In the genomic region with DNA sequence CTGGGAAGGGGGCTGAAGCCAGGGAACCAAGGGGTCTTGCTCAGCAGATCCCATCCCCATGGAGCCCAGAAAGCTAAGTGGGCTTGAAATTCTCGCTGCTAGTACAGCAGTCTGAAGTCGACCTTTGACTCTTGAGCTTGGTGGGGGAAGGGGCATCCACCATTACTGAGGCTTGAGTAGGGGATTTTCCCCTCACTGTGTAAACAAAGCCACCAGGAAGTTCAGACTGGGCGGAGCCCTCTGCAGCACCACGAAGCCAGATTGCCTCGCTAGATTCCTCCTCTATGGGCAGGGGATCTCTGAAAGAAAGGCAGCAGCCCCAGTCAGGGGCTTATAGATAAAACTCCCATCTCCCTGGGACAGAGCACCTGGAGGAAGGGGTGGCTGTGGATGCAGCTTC, we compare ENCODE assay signal across 6 cellular contexts.
A peak's percentile ranks its signal among the peaks of the same experiment; 100 is the strongest.
DNase-seq lines count a peak whose midpoint lies in the region; ATAC-seq, FAIRE-seq and TF ChIP-seq lines count a peak whose summit lies in the region.
"Not testable (repeated sequence)": the region's sequence is repeated elsewhere in the genome, so short reads cannot be mapped to it uniquely, and the experiment has no call there.

No MANE protein-coding gene starts in this region.

- H3K36me3 ChIP-seq in OCI-LY1 (ENCODE audit: insufficient read depth, low read length); GM12878 (ENCODE audit: control insufficient read depth in 2 of 2, insufficient read depth in 2 of 2, low read length in 1 of 2); neural progenitor cell: not testable (repeated sequence)

- not testable (repeated sequence) for H3K9me2 ChIP-seq in OCI-LY1 (ENCODE audit: low read depth, low read length)

- H3K27me3 ChIP-seq in OCI-LY1 (ENCODE audit: insufficient read depth, low read length); GM12878 (replicated peaks in 1 of 2; ENCODE audit: control insufficient read depth in 2 of 2, insufficient read depth in 2 of 2, low read length in 1 of 2); neural progenitor cell: not testable (repeated sequence)

- not testable (repeated sequence) for H3K4me3 ChIP-seq in GM12865 (ENCODE audit: low read depth, low read length); OCI-LY1 (ENCODE audit: low read depth, low read length, poor library complexity, severe bottlenecking); GM12878; neural progenitor cell

- peak; percentile 38 for ATAC-seq in GM12878

- TF ChIP-seq EP300 in GM12878 (IDR thresholded peaks at IDR 0.05; ENCODE audit: borderline replicate concordance in 1 of 2, control insufficient read depth in 1 of 2, low read depth in 2 of 2, low read length in 2 of 2) = not testable (repeated sequence)

- H3K4me3 Mint-ChIP-seq in neural progenitor cell = not testable (repeated sequence)

- WGBS in GM12878 (ENCODE audit: insufficient coverage, insufficient replicate concordance, low lambda C conversion rate, missing lambda C conversion rate) = 28% methylated on average over 5 of the region's 5 CpGs

- not testable (repeated sequence) for H3K4me1 Mint-ChIP-seq in neural progenitor cell

- H3K9ac ChIP-seq in OCI-LY1 (ENCODE audit: low read length); GM12878 (ENCODE audit: control insufficient read depth, insufficient read depth, low read length); neural progenitor cell: not testable (repeated sequence)

- peak overlapping the region; percentile 24; the same call in 1 of the 2 replicates for H3K4me2 ChIP-seq in OCI-LY1 (ENCODE audit: low read length)
- H3K4me2 ChIP-seq in GM12878 (ENCODE audit: control insufficient read depth, insufficient read depth); neural progenitor cell: not testable (repeated sequence)

- BruUV-seq in GM12878 (replicated peaks; lab: Mats Ljungman, UMichigan) = not testable (repeated sequence)

- RAD21 ChIA-PET in GM12878 (lab: Charles Lee; ENCODE audit: unreplicated experiment) = not testable (repeated sequence)

- not testable (repeated sequence) for TF ChIP-seq RAD21 in GM12878 (IDR thresholded peaks at IDR 0.05; ENCODE audit: insufficient read depth, low read depth, low read length)

- peaks cover 10% of the 10 kb centered on the region for H3K9me3 Mint-ChIP-seq in neural progenitor cell

- H3K36me3 Mint-ChIP-seq in neural progenitor cell = not testable (repeated sequence)

- peak; percentile 5 for DNase-seq in CMK (ENCODE audit: low read depth)
- peak; percentile 31 for DNase-seq in DMS53 (lab: John Stamatoyannopoulos, UW)
- peak; percentile 3 for DNase-seq in GM12865 (ENCODE audit: low read depth)
- not testable (repeated sequence) for DNase-seq in GM12878 (ENCODE audit: low read depth, low spot score)
- DNase-seq in neural progenitor cell (ENCODE audit: low spot score) = peak; percentile 16

- TF ChIP-seq POLR2A in GM12878 (IDR thresholded peaks at IDR 0.05; ENCODE audit: low read depth, low read length) = not testable (repeated sequence)

- FAIRE-seq in GM12878 (lab: Jason Lieb, UNC) = not testable (repeated sequence)

- H3K9me3 ChIP-seq in OCI-LY1 (ENCODE audit: low read length); GM12878 (replicated peaks; ENCODE audit: control insufficient read depth, insufficient read depth, low read length); neural progenitor cell (ENCODE audit: low read depth): not testable (repeated sequence)

- not testable (repeated sequence) for H3K27ac ChIP-seq in OCI-LY1 (ENCODE audit: low read depth, low read length, poor library complexity, severe bottlenecking); GM12878 (ENCODE audit: control insufficient read depth, insufficient read depth); neural progenitor cell

- not testable (repeated sequence) for H3K27me3 Mint-ChIP-seq in neural progenitor cell (ENCODE audit: insufficient read depth, low read depth)

- H4K20me1 ChIP-seq in OCI-LY1 (ENCODE audit: insufficient read depth, low read length); GM12878 (ENCODE audit: control insufficient read depth, insufficient read depth); neural progenitor cell (ENCODE audit: low read depth): not testable (repeated sequence)

- TF ChIP-seq CTCF in GM12865 (IDR thresholded peaks at IDR 0.05; ENCODE audit: insufficient read depth, low read depth, low read length, missing control alignments); OCI-LY1 (IDR thresholded peaks at IDR 0.05; ENCODE audit: low read length); GM12878 (IDR thresholded peaks at IDR 0.05 in 2 of 3, conservative IDR thresholded peaks at IDR 0.05 in 1 of 3; ENCODE audit: control insufficient read depth in 2 of 3, extremely low read depth in 1 of 3, insufficient read depth in 1 of 3, low read depth in 3 of 3, low read length in 3 of 3); neural progenitor cell (IDR thresholded peaks at IDR 0.05): not testable (repeated sequence)

- POLR2A ChIA-PET in GM12878 (lab: Charles Lee) = not testable (repeated sequence)

- SMC1A ChIA-PET in GM12878 (lab: Charles Lee; ENCODE audit: uncharacterized antibody, unreplicated experiment) = not testable (repeated sequence)

- intact Hi-C loops in GM12878 (cut with micrococcal nuclease; ENCODE audit: unreplicated experiment) = not testable (repeated sequence)

- in situ Hi-C loops in GM12878 (cut with MboI) = not testable (repeated sequence)

- CTCF ChIA-PET in GM12878 (lab: Yijun Ruan, JAX) = not testable (repeated sequence)

- H3K4me1 ChIP-seq in OCI-LY1 (ENCODE audit: insufficient read depth, low read length, severe bottlenecking); GM12878 (ENCODE audit: control insufficient read depth, insufficient read depth, low read length); neural progenitor cell: not testable (repeated sequence)

- H3K79me2 ChIP-seq in OCI-LY1 (ENCODE audit: insufficient read depth, low read length); GM12878 (ENCODE audit: control insufficient read depth, insufficient read depth, low read length); neural progenitor cell (ENCODE audit: low read depth): not testable (repeated sequence)

- H3F3A ChIP-seq in OCI-LY1 (ENCODE audit: insufficient read depth, low read length); neural progenitor cell (ENCODE audit: low read depth): not testable (repeated sequence)

- H3K27ac Mint-ChIP-seq in neural progenitor cell = not testable (repeated sequence)

- H2AFZ ChIP-seq in OCI-LY1 (ENCODE audit: low read length); GM12878 (ENCODE audit: control insufficient read depth, low read depth, low read length); neural progenitor cell (replicated peaks): not testable (repeated sequence)
